10 cellular contexts compared by ENCODE assay signal in the genomic region with DNA sequence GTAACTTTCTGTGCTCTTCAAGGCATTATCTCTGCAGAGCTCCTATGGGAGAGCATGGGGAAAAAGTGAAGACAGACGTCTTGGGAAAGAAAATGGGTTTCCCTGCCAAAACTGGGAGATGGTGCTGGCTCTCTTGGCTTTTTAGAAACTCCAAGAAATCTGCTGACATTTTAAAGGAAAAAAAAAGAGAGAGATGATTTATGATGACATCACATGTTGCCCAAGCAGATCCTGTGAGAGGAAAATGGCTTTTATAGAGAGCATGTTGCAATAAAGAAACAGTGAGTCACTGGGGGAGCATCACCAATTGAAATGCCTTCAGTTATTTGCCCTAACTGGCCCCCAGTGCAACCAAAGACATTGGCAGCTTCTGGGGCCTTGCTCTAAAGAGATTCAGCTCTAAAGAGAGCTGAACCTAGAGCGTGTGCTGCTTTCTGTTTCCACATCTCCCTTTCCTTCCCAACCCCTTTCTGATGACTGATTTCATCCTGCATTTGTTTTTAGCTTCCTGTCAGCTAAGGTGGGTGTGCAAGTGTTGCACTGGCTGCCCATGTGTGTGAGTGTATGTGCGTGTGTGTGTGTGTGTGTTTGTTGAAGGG.
DNase-seq lines count a peak whose midpoint lies in the region; TF ChIP-seq lines count a peak whose summit lies in the region.
"Had no signal": no experiment of that assay in that cellular context is flagged by ENCODE, and none has a peak within 500 bp of the region (broad histone marks: within the 10 kb centered on the region; RNA-seq: fewer than 3 reads in every experiment).

No MANE protein-coding gene starts in this region.

- DNase-seq in CD1c-positive myeloid dendritic cell (ENCODE audit: extremely low spot score): peak; percentile 65
- DNase-seq in NOMO-1 treated with DMSO at 0.1 percent for 48 hours (lab: John Stamatoyannopoulos, UW; ENCODE audit: unreplicated experiment): peak; percentile 97
- DNase-seq in epithelial cell of prostate (ENCODE audit: low read depth, low spot score): peak; percentile 74
- DNase-seq in non-pigmented ciliary epithelial cell (ENCODE audit: low read depth): peak; percentile 71
- DNase-seq in GM10248 (ENCODE audit: extremely low spot score): no peak
- DNase-seq in activated CD8-positive, alpha-beta memory T cell treated with anti-CD3 and anti-CD28 coated beads, Interleukin-2, amount 50 U/mL, for 4 hours: no peak
- DNase-seq in T-helper 9 cell: no peak
- DNase-seq in NAMALWA (ENCODE audit: low spot score): no peak

- POLR2A ChIA-PET in GM10248 (lab: Yijun Ruan, JAX): no interaction called here

- H3K27ac ChIP-seq in epithelial cell of prostate: peak overlapping the region; percentile 55
- H3K27ac ChIP-seq: parathyroid adenoma, SJSA1 had no signal

- CTCF ChIA-PET in GM10248 (lab: Yijun Ruan, JAX): no interaction called here

- TF ChIP-seq CTCF in GM10248 (IDR thresholded peaks at IDR 0.05; ENCODE audit: control extremely low read depth, extremely low read depth, low read depth, missing control alignments): no peak

Comparison
In these comparisons a context has a peak if more than half of its experiments do, and no peak if none do; other contexts are left out.
1. DNase-seq: peak in CD1c-positive myeloid dendritic cell (single experiment), NOMO-1 treated with DMSO at 0.1 percent for 48 hours (single experiment), epithelial cell of prostate (single experiment) and non-pigmented ciliary epithelial cell (single experiment); none in GM10248 (single experiment), activated CD8-positive, alpha-beta memory T cell treated with anti-CD3 and anti-CD28 coated beads, Interleukin-2, amount 50 U/mL, for 4 hours (single experiment), T-helper 9 cell (single experiment) and NAMALWA (single experiment).